Comparison of ENCODE assay signal across 13 cellular contexts in genomic region chr17:56424543-56425044, GRCh38.
DNase-seq lines count a peak whose midpoint lies in the region; ATAC-seq and TF ChIP-seq lines count a peak whose summit lies in the region.
"Had no signal": no experiment of that assay in that cellular context is flagged by ENCODE, and none has a peak within 500 bp of the region (broad histone marks: within the 10 kb centered on the region; RNA-seq: fewer than 3 reads in every experiment).

No MANE protein-coding gene starts in this region.

- H3K4me3 ChIP-seq in OCI-LY3 (ENCODE audit: low read length): no peak overlapping the region
- no peak overlapping the region for H3K4me3 ChIP-seq in sigmoid colon

- H2AFZ ChIP-seq in OCI-LY3 (ENCODE audit: low read depth, low read length): no peak overlapping the region

- H3K27me3 Mint-ChIP-seq in activated naive CD4-positive, alpha-beta T cell treated with anti-CD3 and anti-CD28 coated beads for 36 hours (ENCODE audit: low read depth): peaks cover 14% of the 10 kb centered on the region

- peaks cover 18% of the 10 kb centered on the region for H3K4me1 Mint-ChIP-seq in activated naive CD4-positive, alpha-beta T cell treated with anti-CD3 and anti-CD28 coated beads for 36 hours (ENCODE audit: low read depth)
- H3K4me1 Mint-ChIP-seq: CD4-positive, CD25-positive, alpha-beta regulatory T cell had no signal

- TF ChIP-seq CTCF in OCI-LY3 (IDR thresholded peaks at IDR 0.05; ENCODE audit: low read depth, low read length) (no peak), sigmoid colon (IDR thresholded peaks at IDR 0.05) (no peak)

- peaks cover 40% of the 10 kb centered on the region for H3K27me3 ChIP-seq in OCI-LY3 (ENCODE audit: low read depth, low read length)
- H3K27me3 ChIP-seq in sigmoid colon: no peaks in the 10 kb centered on the region

- H3K9me3 Mint-ChIP-seq in activated naive CD4-positive, alpha-beta T cell treated with anti-CD3 and anti-CD28 coated beads for 36 hours: no peaks in the 10 kb centered on the region

- H3K27ac ChIP-seq in OCI-LY3 (ENCODE audit: low read length) (no peak overlapping the region), sigmoid colon (no peak overlapping the region)

- no peaks in the 10 kb centered on the region for H3K79me2 ChIP-seq in OCI-LY3 (ENCODE audit: low read length)

- H3K9me3 ChIP-seq in OCI-LY3 (ENCODE audit: insufficient read depth, low read length): no peaks in the 10 kb centered on the region
- H3K9me3 ChIP-seq in sigmoid colon: no peaks in the 10 kb centered on the region

- ATAC-seq in GM19351 (IDR thresholded peaks at IDR 0.05; ENCODE audit: unreplicated experiment): peak; percentile 36

- no peaks in the 10 kb centered on the region for H3K36me3 Mint-ChIP-seq in activated naive CD4-positive, alpha-beta T cell treated with anti-CD3 and anti-CD28 coated beads for 36 hours (ENCODE audit: low read depth)
- H3K36me3 Mint-ChIP-seq: CD4-positive, CD25-positive, alpha-beta regulatory T cell had no signal

- H3K36me3 ChIP-seq in OCI-LY3 (replicated peaks; ENCODE audit: low read depth, low read length) (no peaks in the 10 kb centered on the region), sigmoid colon (no peaks in the 10 kb centered on the region)

- H3K4me2 ChIP-seq in OCI-LY3 (ENCODE audit: low read length): peak overlapping the region; percentile 33

- TF ChIP-seq POLR2A in sigmoid colon (IDR thresholded peaks at IDR 0.05): no peak

- CTCF ChIA-PET in activated naive CD4-positive, alpha-beta T cell treated with anti-CD3 and anti-CD28 coated beads for 36 hours (lab: Charles Lee): interaction anchor here (1.2 kb wide), 1 partner anchor 105 kb away, joined by 3 read pairs; no protein-coding TSS in a partner anchor

- no peaks in the 10 kb centered on the region for H4K20me1 ChIP-seq in OCI-LY3 (ENCODE audit: insufficient read depth, low read length)

- WGBS in sigmoid colon, 2 donors: 51 to 57% methylated on average over 2 of the region's 2 CpGs

- H3K4me1 ChIP-seq in OCI-LY3 (ENCODE audit: low read length): peaks cover 52% of the 10 kb centered on the region
- H3K4me1 ChIP-seq in sigmoid colon: no peaks in the 10 kb centered on the region

- intact Hi-C loops in activated naive CD4-positive, alpha-beta T cell treated with anti-CD3 and anti-CD28 coated beads for 36 hours (cut with micrococcal nuclease): loop anchor here (1.0 to 5.0 kb wide), 2 partner anchors 53 to 404 kb away; no protein-coding TSS in a partner anchor
- intact Hi-C loops in sigmoid colon (cut with DNase I): no loop called here

- TF ChIP-seq EP300 in sigmoid colon (IDR thresholded peaks at IDR 0.05): no peak

- H3K9ac ChIP-seq in OCI-LY3 (ENCODE audit: low read length): no peak overlapping the region

- DNase-seq in activated naive CD4-positive, alpha-beta T cell treated with anti-CD3 and anti-CD28 coated beads for 36 hours: peak; percentile 15
- DNase-seq in activated naive CD4-positive, alpha-beta T cell treated with anti-CD3 and anti-CD28 coated beads, Interleukin-2, amount 50 U/mL, for 16 hours: no peak
- DNase-seq in cerebellum (ENCODE audit: low spot score): no peak
- no peak for DNase-seq in T-helper 9 cell
- DNase-seq in sigmoid colon: no peak
- DNase-seq: CD4-positive, CD25-positive, alpha-beta regulatory T cell; HCEC 1CT; NCI-H1436 treated with DMSO at 0.1 percent for 48 hours; NCI-H2081 treated with DMSO at 0.1 percent for 48 hours; NCI-H524; SIG-M5 had no signal

- H3K27ac Mint-ChIP-seq in activated naive CD4-positive, alpha-beta T cell treated with anti-CD3 and anti-CD28 coated beads for 36 hours: no peak overlapping the region
- H3K27ac Mint-ChIP-seq: CD4-positive, CD25-positive, alpha-beta regulatory T cell had no signal

- H3K4me3 Mint-ChIP-seq in activated naive CD4-positive, alpha-beta T cell treated with anti-CD3 and anti-CD28 coated beads for 36 hours: no peak overlapping the region
- H3K4me3 Mint-ChIP-seq: CD4-positive, CD25-positive, alpha-beta regulatory T cell had no signal
